ENCODE assay signal across 8 cellular contexts in the genomic region with DNA sequence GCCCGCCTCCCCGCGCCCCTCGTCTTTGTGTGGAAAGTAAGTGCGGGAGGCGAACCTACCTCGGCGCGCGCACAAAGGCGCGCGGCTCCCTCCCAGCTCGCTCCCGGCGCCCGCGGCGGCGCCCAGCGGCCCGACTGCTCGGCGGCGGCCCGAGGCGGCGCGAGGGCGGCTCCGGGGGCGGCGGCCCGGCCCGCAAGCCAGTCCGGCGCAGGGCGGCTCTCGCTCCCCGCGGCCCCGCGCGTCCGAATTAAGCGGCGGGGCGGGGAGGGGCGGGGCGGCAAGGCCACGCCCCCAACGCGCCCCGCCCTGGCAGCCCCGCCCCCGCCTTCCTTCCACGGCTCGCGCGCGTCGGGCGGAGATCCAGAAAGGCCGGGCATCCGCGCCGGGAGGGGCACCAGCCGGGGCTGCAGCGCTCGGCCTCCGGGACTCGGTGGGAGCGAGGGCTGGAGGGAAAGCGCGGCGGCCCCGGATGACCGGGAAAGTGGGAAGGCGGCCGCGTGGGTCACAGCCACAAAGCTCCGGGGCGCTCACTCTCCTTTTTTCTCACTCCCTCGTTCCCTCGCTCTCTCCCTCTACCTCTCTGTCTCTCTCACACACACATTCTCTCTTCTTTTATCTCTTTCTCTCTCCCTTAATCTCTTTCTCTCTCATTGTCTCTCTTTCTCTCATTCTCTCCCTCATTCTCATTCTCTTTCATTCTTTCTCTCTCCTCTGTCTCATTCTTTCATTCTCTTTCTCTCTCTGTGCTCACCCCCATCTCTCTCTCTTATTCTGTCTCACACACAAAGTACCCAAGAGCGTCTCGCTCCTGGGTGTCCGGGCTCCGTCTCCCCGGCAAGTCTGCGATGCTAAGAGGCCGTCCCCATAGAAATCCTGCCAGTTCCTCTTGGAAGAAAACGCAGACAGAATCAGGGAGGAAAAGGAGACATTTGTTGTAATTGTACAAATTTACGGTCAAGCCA.
DNase-seq lines count a peak whose midpoint lies in the region; ATAC-seq and TF ChIP-seq lines count a peak whose summit lies in the region.

No MANE protein-coding gene starts in this region.

- H3K4me1 ChIP-seq in hepatocyte (ENCODE audit: insufficient read depth), result peaks cover 12% of the 10 kb centered on the region

- ATAC-seq in GM21576 (IDR thresholded peaks at IDR 0.05; ENCODE audit: unreplicated experiment) (peak; percentile 41), T-helper 17 cell (peak; percentile 66)

- WGBS in hepatocyte (ENCODE audit: low lambda C conversion rate, missing lambda C conversion rate), result 2% methylated on average over 54 of the region's 94 CpGs

- peak overlapping the region; percentile 53 for H2AFZ ChIP-seq in hepatocyte

- peak overlapping the region; percentile 63 for H3K27ac ChIP-seq in hepatocyte

- H3K9me3 ChIP-seq in T-helper 17 cell (ENCODE audit: control insufficient read depth, low read length, poor library complexity, severe bottlenecking) (no peaks in the 10 kb centered on the region), hepatocyte (ENCODE audit: low read depth) (no peaks in the 10 kb centered on the region)

- H3K4me1 Mint-ChIP-seq in T-helper 17 cell, result peaks cover 50% of the 10 kb centered on the region

- H3K4me3 Mint-ChIP-seq in T-helper 17 cell, result peak overlapping the region; percentile 98

- peak overlapping the region; percentile 89 for H3K4me2 ChIP-seq in hepatocyte

- H3K36me3 ChIP-seq in hepatocyte (replicated peaks; ENCODE audit: insufficient read depth, low read depth), result no peaks in the 10 kb centered on the region

- no peaks in the 10 kb centered on the region for H3K27me3 Mint-ChIP-seq in T-helper 17 cell

- peak overlapping the region; percentile 100 for H3K27ac Mint-ChIP-seq in T-helper 17 cell

- peak; percentile 83 for DNase-seq in EL
- DNase-seq in LHCN-M2 (ENCODE audit: low read depth), result peak; percentile 66
- peak; percentile 65 to 76 (median 71) for DNase-seq in T-helper 17 cell
- DNase-seq in astrocyte of the hippocampus (ENCODE audit: low read depth, low spot score), result peak; percentile 93
- DNase-seq in hepatocyte (ENCODE audit: low spot score), result peak; percentile 94
- DNase-seq in putamen (ENCODE audit: low spot score), result peak; percentile 89
- DNase-seq in GOT3 (lab: John Stamatoyannopoulos, UW), result no peak

- peak overlapping the region; percentile 46 for H3K4me3 ChIP-seq in hepatocyte

- peaks cover 39% of the 10 kb centered on the region for H3K79me2 ChIP-seq in hepatocyte

- H3K27me3 ChIP-seq in hepatocyte, result no peaks in the 10 kb centered on the region

- H4K20me1 ChIP-seq in hepatocyte (ENCODE audit: insufficient read depth, poor library complexity, severe bottlenecking), result peaks cover 4% of the 10 kb centered on the region

- H3K9me2 ChIP-seq in hepatocyte (replicated peaks; ENCODE audit: insufficient read depth), result no peaks in the 10 kb centered on the region

- H3K36me3 Mint-ChIP-seq in T-helper 17 cell (ENCODE audit: low read depth), result peaks cover 18% of the 10 kb centered on the region

- TF ChIP-seq CTCF in hepatocyte (IDR thresholded peaks at IDR 0.05; ENCODE audit: poor library complexity), result no peak
